In genomic region chr22:43432883-43433415, GRCh38 we compare ENCODE assay signal across 19 cellular contexts. TPM values are rescaled to one million over a fixed set of nuclear protein-coding genes. Genes with fewer than 3 reads are reported as not detected.
DNase-seq lines count a peak whose midpoint lies in the region; ATAC-seq, FAIRE-seq and TF ChIP-seq lines count a peak whose summit lies in the region.
"Had no signal": no experiment of that assay in that cellular context is flagged by ENCODE, and none has a peak within 500 bp of the region (broad histone marks: within the 10 kb centered on the region; RNA-seq: fewer than 3 reads in every experiment).

No MANE protein-coding gene starts in this region.

- H3K36me3 ChIP-seq in kidney (ENCODE audit: control insufficient read depth in 1 of 2, insufficient read depth in 2 of 2, low read length in 2 of 2), result no peaks in the 10 kb centered on the region
- no peaks in the 10 kb centered on the region for H3K36me3 ChIP-seq in effector memory CD4-positive, alpha-beta T cell (ENCODE audit: control insufficient read depth, insufficient read depth, low read length)

- FAIRE-seq in kidney (lab: Jason Lieb, UNC) (no peak), urothelium cell line (lab: Jason Lieb, UNC) (peak; percentile 5)
- FAIRE-seq: GM12891 had no signal

- intact Hi-C loops in kidney (cut with DNase I), result no loop called here
- intact Hi-C loops in sciatic nerve (cut with DNase I), result no loop called here

- peak; percentile 15 for DNase-seq in DMS53 (lab: John Stamatoyannopoulos, UW)
- no peak for DNase-seq in DMS53 treated with DMSO at 0.1 percent for 48 hours (lab: John Stamatoyannopoulos, UW; ENCODE audit: unreplicated experiment)
- DNase-seq in kidney, result peak; percentile 37
- DNase-seq in sciatic nerve (ENCODE audit: low spot score), result peak; percentile 18
- DNase-seq in urothelium cell line (ENCODE audit: low spot score), result no peak
- DNase-seq in NCI-H128 (lab: John Stamatoyannopoulos, UW; ENCODE audit: unreplicated experiment), result no peak
- DNase-seq in effector memory CD4-positive, alpha-beta T cell, result no peak
- no peak for DNase-seq in GM19238 (ENCODE audit: insufficient read length, low spot score)
- DNase-seq: CD8-positive, alpha-beta T cell; COR-L47; DMS79; GOT3 had no signal

- ATAC-seq in sciatic nerve, result no peak
- ATAC-seq: CD8-positive, alpha-beta T cell had no signal

- H3K4me1 ChIP-seq in kidney (ENCODE audit: control insufficient read depth in 1 of 2, insufficient read depth in 1 of 2, low read depth in 1 of 2, low read length in 2 of 2), result no peaks in the 10 kb centered on the region
- H3K4me1 ChIP-seq in effector memory CD4-positive, alpha-beta T cell (ENCODE audit: control insufficient read depth, insufficient read depth, low read length, poor library complexity, severe bottlenecking), result no peaks in the 10 kb centered on the region

- no peak overlapping the region for H3K27ac ChIP-seq in kidney (ENCODE audit: low read depth in 2 of 2, low read length in 2 of 2)
- no peak overlapping the region for H3K27ac ChIP-seq in effector memory CD4-positive, alpha-beta T cell (ENCODE audit: insufficient read depth, low read length, poor library complexity, severe bottlenecking)
- H3K27ac ChIP-seq: 22Rv1 had no signal

- no peaks in the 10 kb centered on the region for H3K9me3 ChIP-seq in kidney (ENCODE audit: control insufficient read depth in 1 of 2, low read length in 2 of 2)
- no peaks in the 10 kb centered on the region for H3K9me3 ChIP-seq in effector memory CD4-positive, alpha-beta T cell (ENCODE audit: control insufficient read depth, low read length)

- H3K27me3 ChIP-seq in effector memory CD4-positive, alpha-beta T cell (replicated peaks; ENCODE audit: control insufficient read depth, insufficient read depth, low read length, poor library complexity, severe bottlenecking), result no peaks in the 10 kb centered on the region

- no peak overlapping the region for H3K9ac ChIP-seq in kidney (ENCODE audit: low read length in 2 of 2)

- TF ChIP-seq CTCF in kidney (IDR thresholded peaks at IDR 0.05; ENCODE audit: borderline replicate concordance, extremely low read depth, insufficient read depth), result no peak

- no peak overlapping the region for H3K4me3 ChIP-seq in kidney (ENCODE audit: low read length in 2 of 2)
- no peak overlapping the region for H3K4me3 ChIP-seq in effector memory CD4-positive, alpha-beta T cell (ENCODE audit: insufficient read depth, low read depth, low read length, poor library complexity, severe bottlenecking)

RNA-seq across cellular contexts. Expression of gene MPPED1, which starts 21.1 kb away (rescaled TPM):
- total RNA-seq in kidney (not detected), sciatic nerve (2.5 TPM)
- polyA plus RNA-seq in kidney (ENCODE audit: insufficient read depth, low read depth, low replicate concordance), result not detected
- total RNA-seq: A673; CD8-positive, alpha-beta T cell; G401; HT1080 had no signal
- polyA plus RNA-seq: BJ, CD14-positive monocyte had no signal

Comparison
In these comparisons a context has a peak if more than half of its experiments do, and no peak if none do; other contexts are left out.
1. DNase-seq: peak in DMS53 (single experiment), kidney (single experiment) and sciatic nerve (single experiment); none in DMS53 treated with DMSO at 0.1 percent for 48 hours (single experiment), urothelium cell line (single experiment), NCI-H128 (single experiment), effector memory CD4-positive, alpha-beta T cell (0 of 3) and GM19238 (single experiment).